ENCODE assay signal across 22 cellular contexts in genomic region chr13:107104631-107105030, GRCh38.
"Had no signal": no experiment of that assay in that cellular context is flagged by ENCODE, and none has a peak within 500 bp of the region (broad histone marks: within the 10 kb centered on the region; RNA-seq: fewer than 3 reads in every experiment).

No MANE protein-coding gene starts in this region.

- H3K4me1 ChIP-seq: body of pancreas, left lung, right atrium auricular region, thyroid gland had no signal

- H2AFZ ChIP-seq: hepatocyte had no signal

- H3K27me3 ChIP-seq: body of pancreas, hepatocyte, left lung, right atrium auricular region, thyroid gland had no signal

- H3K9me3 ChIP-seq: thyroid gland had no signal

- H3K4me3 Mint-ChIP-seq: activated T-cell treated with anti-CD3 and anti-CD28 coated beads, Interleukin-2, amount 50 U/mL, for 24 hours; activated T-helper 17 cell treated with anti-CD3 and anti-CD28 coated beads, Interleukin-2, amount 50 U/mL, for 72 hours; immature natural killer cell; naive thymus-derived CD4-positive, alpha-beta T cell; neural crest cell; stimulated activated naive CD8-positive, alpha-beta T cell treated with anti-CD3 and anti-CD28 coated beads, Interleukin-15, Interleukin-2, amounts not matched to agents 100 ng/mL and 50 ng/mL, for 24 hours had no signal

- DNase-seq: activated CD4-positive, alpha-beta T cell treated with anti-CD3 and anti-CD28 coated beads for 1 hour; activated CD8-positive, alpha-beta memory T cell treated with anti-CD3 and anti-CD28 coated beads, Interleukin-2, amount 50 U/mL, for 4 hours; activated T-cell treated with anti-CD3 and anti-CD28 coated beads, Interleukin-2, amount 50 U/mL, for 24 hours; body of pancreas; effector memory CD4-positive, alpha-beta T cell; glutamatergic neuron; immature natural killer cell; kidney glomerular epithelial cell; left lung; naive thymus-derived CD4-positive, alpha-beta T cell; stimulated activated CD4-positive, alpha-beta T cell treated with anti-CD3 and anti-CD28 coated beads, Interleukin-12 subunit alpha, Interleukin-12 subunit beta, amount 100 ng/mL, for 4 hours; substantia nigra; T-helper 9 cell; thyroid gland had no signal

- H3K9me3 Mint-ChIP-seq: stimulated activated naive CD8-positive, alpha-beta T cell treated with anti-CD3 and anti-CD28 coated beads, Interleukin-15, Interleukin-2, amounts not matched to agents 100 ng/mL and 50 ng/mL, for 24 hours had no signal

- H3K27me3 Mint-ChIP-seq: activated T-cell treated with anti-CD3 and anti-CD28 coated beads, Interleukin-2, amount 50 U/mL, for 24 hours; activated T-helper 17 cell treated with anti-CD3 and anti-CD28 coated beads, Interleukin-2, amount 50 U/mL, for 72 hours; naive thymus-derived CD4-positive, alpha-beta T cell; progenitor cell of endocrine pancreas; stimulated activated naive CD8-positive, alpha-beta T cell treated with anti-CD3 and anti-CD28 coated beads, Interleukin-15, Interleukin-2, amounts not matched to agents 100 ng/mL and 50 ng/mL, for 24 hours had no signal

- H3K4me3 ChIP-seq: body of pancreas, hepatocyte, left lung, lung, right atrium auricular region, thyroid gland had no signal

- H3K27ac Mint-ChIP-seq: activated naive CD4-positive, alpha-beta T cell treated with anti-CD3 and anti-CD28 coated beads, Interleukin-2, amount 50 U/mL, for 72 hours; activated T-cell treated with anti-CD3 and anti-CD28 coated beads, Interleukin-2, amount 50 U/mL, for 24 hours; activated T-helper 17 cell treated with anti-CD3 and anti-CD28 coated beads, Interleukin-2, amount 50 U/mL, for 72 hours; immature natural killer cell; naive thymus-derived CD4-positive, alpha-beta T cell; progenitor cell of endocrine pancreas; stimulated activated naive CD8-positive, alpha-beta T cell treated with anti-CD3 and anti-CD28 coated beads, Interleukin-15, Interleukin-2, amounts not matched to agents 100 ng/mL and 50 ng/mL, for 24 hours had no signal

- ATAC-seq: activated naive CD4-positive, alpha-beta T cell treated with anti-CD3 and anti-CD28 coated beads, Interleukin-2, amount 50 U/mL, for 72 hours; activated T-helper 17 cell treated with anti-CD3 and anti-CD28 coated beads, Interleukin-2, amount 50 U/mL, for 72 hours; body of pancreas; left lung; naive thymus-derived CD4-positive, alpha-beta T cell had no signal

- H3K4me1 Mint-ChIP-seq: activated T-helper 17 cell treated with anti-CD3 and anti-CD28 coated beads, Interleukin-2, amount 50 U/mL, for 72 hours; immature natural killer cell; naive thymus-derived CD4-positive, alpha-beta T cell had no signal

- H3K27ac ChIP-seq: body of pancreas, hepatocyte, left lung, right atrium auricular region, thyroid gland had no signal

- H3K79me2 ChIP-seq: hepatocyte had no signal

- H3K4me2 ChIP-seq: hepatocyte had no signal

- H3K36me3 ChIP-seq: left lung, right atrium auricular region, thyroid gland had no signal

- H3K36me3 Mint-ChIP-seq: activated naive CD4-positive, alpha-beta T cell treated with anti-CD3 and anti-CD28 coated beads, Interleukin-2, amount 50 U/mL, for 72 hours; immature natural killer cell had no signal
